14 cellular contexts compared by ENCODE assay signal in the genomic region with DNA sequence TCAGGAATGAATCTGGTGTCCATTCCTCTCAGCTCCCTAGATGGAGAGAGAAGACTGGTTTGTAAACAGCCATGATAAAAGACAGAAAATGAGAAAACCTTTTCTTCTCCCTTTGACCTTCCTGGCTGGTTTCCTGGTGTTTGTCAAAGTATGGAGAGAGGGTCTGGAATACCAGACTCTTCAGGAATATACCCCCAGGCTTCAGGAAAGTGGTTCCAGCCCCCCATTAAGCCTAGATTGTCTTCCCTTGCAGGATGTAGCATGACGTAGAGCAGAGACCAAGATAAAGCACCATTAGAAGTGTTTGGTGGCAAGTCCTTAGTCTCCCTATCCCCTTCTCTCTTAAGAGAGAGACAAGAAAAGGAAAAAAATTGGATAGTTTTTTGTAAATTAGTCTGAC.
"Had no signal": no experiment of that assay in that cellular context is flagged by ENCODE, and none has a peak within 500 bp of the region (broad histone marks: within the 10 kb centered on the region; RNA-seq: fewer than 3 reads in every experiment).

No MANE protein-coding gene starts in this region.

- H3K4me3 ChIP-seq: cardiac muscle cell, colonic mucosa, heart left ventricle, tibial nerve had no signal

- H3K27me3 ChIP-seq: cardiac muscle cell, colonic mucosa, heart left ventricle, tibial nerve had no signal

- H3K9me3 ChIP-seq: colonic mucosa, heart left ventricle, tibial nerve had no signal

- H3K27ac ChIP-seq: cardiac muscle cell, colonic mucosa, heart left ventricle, tibial nerve had no signal

- ATAC-seq: heart left ventricle, left lobe of liver had no signal

- H3K36me3 ChIP-seq: cardiac muscle cell, colonic mucosa, tibial nerve had no signal

- H3K4me1 ChIP-seq: colonic mucosa had no signal

- DNase-seq: activated CD4-positive, alpha-beta T cell treated with anti-CD3 and anti-CD28 coated beads for 1 hour; activated gamma-delta T cell; colonic mucosa; foreskin melanocyte; heart left ventricle; mammary epithelial cell; SIG-M5; stimulated activated CD4-positive, alpha-beta T cell treated with anti-CD3 and anti-CD28 coated beads, Interleukin-15, amount 100 ng/mL, for 24 hours; stimulated activated CD4-positive, alpha-beta T cell treated with anti-CD3 and anti-CD28 coated beads, Interleukin-4, amount 100 ng/mL, for 4 hours; SW 1271; T-helper 9 cell had no signal
